ENCODE assay signal across 8 cellular contexts in genomic region chr17:63840591-63841349, GRCh38. TPM values are rescaled to one million over a fixed set of nuclear protein-coding genes. Genes with fewer than 3 reads are reported as not detected.
DNase-seq lines count a peak whose midpoint lies in the region; TF ChIP-seq lines count a peak whose summit lies in the region.

No MANE protein-coding gene starts in this region.

- no peak for TF ChIP-seq CTCF in kidney epithelial cell (IDR thresholded peaks at IDR 0.05; ENCODE audit: insufficient read depth, low read length, poor library complexity, severe bottlenecking)
- no peak for TF ChIP-seq CTCF in suprapubic skin (IDR thresholded peaks at IDR 0.05)

- peaks cover 4% of the 10 kb centered on the region for H3K36me3 Mint-ChIP-seq in T-helper 1 cell treated with Interleukin-12 subunit alpha and Interleukin-12 subunit beta and Interleukin-4 antibody, amounts not matched to agents 30 μg/mL and 1 μg/mL, for 36 hours (ENCODE audit: low read depth)

- H3K27me3 Mint-ChIP-seq in T-helper 1 cell treated with Interleukin-12 subunit alpha and Interleukin-12 subunit beta and Interleukin-4 antibody, amounts not matched to agents 30 μg/mL and 1 μg/mL, for 36 hours (ENCODE audit: low read depth), result no peaks in the 10 kb centered on the region

- peak overlapping the region; percentile 90 for H3K27ac Mint-ChIP-seq in T-helper 1 cell treated with Interleukin-12 subunit alpha and Interleukin-12 subunit beta and Interleukin-4 antibody, amounts not matched to agents 30 μg/mL and 1 μg/mL, for 36 hours

- whole genome bisulfite sequencing in suprapubic skin, result 25% methylated on average over 4 of the region's 4 CpGs

- peaks cover 63% of the 10 kb centered on the region for H3K4me1 ChIP-seq in suprapubic skin

- H3K27me3 ChIP-seq in kidney epithelial cell (ENCODE audit: control insufficient read depth, insufficient read depth, low read length) (no peaks in the 10 kb centered on the region), suprapubic skin (no peaks in the 10 kb centered on the region)

- H3K27ac ChIP-seq in angular gyrus (ENCODE audit: low read depth, low read length) (peak overlapping the region; percentile 68), suprapubic skin (peak overlapping the region; percentile 93)

- no peak for TF ChIP-seq EP300 in suprapubic skin (IDR thresholded peaks at IDR 0.05)

- peak overlapping the region; percentile 96 for H3K4me3 Mint-ChIP-seq in T-helper 1 cell treated with Interleukin-12 subunit alpha and Interleukin-12 subunit beta and Interleukin-4 antibody, amounts not matched to agents 30 μg/mL and 1 μg/mL, for 36 hours

- H3K36me3 ChIP-seq in kidney epithelial cell (ENCODE audit: control insufficient read depth, insufficient read depth, low read length), result no peaks in the 10 kb centered on the region
- peaks cover 15% of the 10 kb centered on the region for H3K36me3 ChIP-seq in suprapubic skin

- H3K9me3 ChIP-seq in suprapubic skin, result no peaks in the 10 kb centered on the region

- TF ChIP-seq POLR2A in suprapubic skin (IDR thresholded peaks at IDR 0.05), result no peak

- no peaks in the 10 kb centered on the region for H3K9me3 Mint-ChIP-seq in T-helper 1 cell treated with Interleukin-12 subunit alpha and Interleukin-12 subunit beta and Interleukin-4 antibody, amounts not matched to agents 30 μg/mL and 1 μg/mL, for 36 hours

- H3K4me3 ChIP-seq in kidney epithelial cell (ENCODE audit: low read depth, low read length) (peak overlapping the region; percentile 76), suprapubic skin (peak overlapping the region; percentile 71)

- DNase-seq in T-helper 1 cell (no peak), kidney epithelial cell (ENCODE audit: low read depth) (no peak), suprapubic skin (ENCODE audit: low spot score in 2 of 2) (no peak), cerebellum (ENCODE audit: low spot score) (no peak), NCI-H345 (lab: John Stamatoyannopoulos, UW) (no peak), NCI-H1694 (lab: John Stamatoyannopoulos, UW) (no peak)

- H3K4me1 Mint-ChIP-seq in T-helper 1 cell treated with Interleukin-12 subunit alpha and Interleukin-12 subunit beta and Interleukin-4 antibody, amounts not matched to agents 30 μg/mL and 1 μg/mL, for 36 hours (ENCODE audit: low read depth), result peaks cover 27% of the 10 kb centered on the region

RNA-seq across cellular contexts. Expression of gene SMARCD2, which starts 1.7 kb away (rescaled TPM):
- total RNA-seq in kidney epithelial cell (78.7 and 107 TPM in 2 replicates), suprapubic skin (100 to 1,000 TPM; 234 to 337 (median 309) TPM), cerebellum (16.3 TPM)

RNA-seq across cellular contexts. Expression of gene FTSJ3, which starts 13.3 kb away (rescaled TPM):
- 52.1 and 54.5 TPM in 2 replicates for total RNA-seq in kidney epithelial cell
- total RNA-seq in suprapubic skin, result 10 to 100 TPM; 46.4 to 54.7 (median 48.4) TPM
- 24.9 TPM for total RNA-seq in cerebellum

RNA-seq across cellular contexts. Expression of gene PSMC5, which starts 13.5 kb away (rescaled TPM):
- total RNA-seq in kidney epithelial cell, result 64.8 and 77.6 TPM in 2 replicates
- total RNA-seq in suprapubic skin, result 100 to 1,000 TPM; 105 to 144 (median 118) TPM
- total RNA-seq in cerebellum, result 27.5 TPM

RNA-seq across cellular contexts. Expression of gene CSH2, which starts 32.7 kb away (rescaled TPM):
- total RNA-seq in kidney epithelial cell (not detected in 2 replicates), suprapubic skin (not detected), cerebellum (1.8 TPM)

RNA-seq across cellular contexts. Expression of gene GH2, which starts 41.0 kb away (rescaled TPM):
- total RNA-seq in kidney epithelial cell (not detected in 2 replicates), suprapubic skin (not detected), cerebellum (not detected)
